Comparison of ENCODE assay signal across 21 cellular contexts in the genomic region with DNA sequence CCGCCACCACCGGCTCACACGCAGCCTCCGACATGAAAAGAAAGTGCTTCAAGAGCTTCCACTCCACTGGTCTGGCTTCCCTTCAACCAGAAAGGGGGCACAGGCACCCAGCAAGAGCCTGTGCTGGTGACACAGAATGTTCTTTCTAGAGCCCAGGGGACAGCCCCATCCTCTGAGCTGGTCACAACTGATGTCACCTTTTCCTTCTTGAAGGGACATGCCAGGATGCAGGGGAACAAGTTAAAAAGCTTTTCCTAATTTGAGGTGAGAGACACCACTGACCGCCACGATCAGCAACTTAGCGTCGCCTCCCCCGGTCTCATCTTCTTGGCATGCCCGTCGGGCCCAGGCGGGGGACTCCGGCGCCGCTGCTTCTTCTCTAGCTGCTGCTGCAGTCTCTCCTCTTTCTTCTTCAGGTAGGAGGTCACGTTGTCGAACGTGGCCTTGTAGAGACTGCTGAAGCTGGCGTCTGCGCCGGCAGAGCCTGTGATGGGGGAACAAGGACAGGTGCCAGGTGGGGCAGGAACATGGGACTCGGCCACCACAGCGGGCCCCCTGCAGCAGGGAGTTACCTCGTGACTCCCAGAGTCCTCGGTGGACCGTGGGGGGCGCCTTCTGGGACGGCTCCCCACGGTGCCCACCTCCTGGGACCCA. TPM values are rescaled to one million over a fixed set of nuclear protein-coding genes. Genes with fewer than 3 reads are reported as not detected.
DNase-seq lines count a peak whose midpoint lies in the region; ATAC-seq and TF ChIP-seq lines count a peak whose summit lies in the region.
"Had no signal": no experiment of that assay in that cellular context is flagged by ENCODE, and none has a peak within 500 bp of the region (broad histone marks: within the 10 kb centered on the region; RNA-seq: fewer than 3 reads in every experiment).

No MANE protein-coding gene starts in this region.

- TF ChIP-seq CTCF in endodermal cell (conservative IDR thresholded peaks at IDR 0.05), result no peak

- no peak overlapping the region for H3K4me3 ChIP-seq in H7 (ENCODE audit: insufficient read depth, low read depth, low read length)
- no peak overlapping the region for H3K4me3 ChIP-seq in endodermal cell (ENCODE audit: low read length)
- H3K4me3 ChIP-seq in CD4-positive, alpha-beta memory T cell (ENCODE audit: low read length in 2 of 2), result no peak overlapping the region
- H3K4me3 ChIP-seq: gastrocnemius medialis, pancreas, tibial nerve had no signal

- peak overlapping the region; percentile 52 for H3K27ac Mint-ChIP-seq in T-helper 2 cell treated with Interferon-gamma antibody and Interleukin-4, amounts not matched to agents 5 μg/mL and 100 μg/mL, for 36 hours
- peak overlapping the region; percentile 12 for H3K27ac Mint-ChIP-seq in endodermal cell
- H3K27ac Mint-ChIP-seq in CD4-positive, alpha-beta memory T cell, result no peak overlapping the region

- H3K4me1 ChIP-seq in endodermal cell (ENCODE audit: control insufficient read depth, insufficient read depth, low read length), result no peaks in the 10 kb centered on the region
- H3K4me1 ChIP-seq in CD4-positive, alpha-beta memory T cell (ENCODE audit: insufficient read depth, low read length), result no peaks in the 10 kb centered on the region
- H3K4me1 ChIP-seq: Caco-2, pancreas, tibial nerve had no signal

- WGBS in endodermal cell (ENCODE audit: insufficient coverage in 1 of 2, insufficient read length in 1 of 2), 2 experiments, result 96% methylated on average over 27 to 29 of the region's 29 CpGs

- H3K9me3 ChIP-seq in endodermal cell (ENCODE audit: control insufficient read depth, low read length), result no peaks in the 10 kb centered on the region
- H3K9me3 ChIP-seq in CD4-positive, alpha-beta memory T cell (ENCODE audit: control insufficient read depth in 1 of 2, low read length in 2 of 2), result no peaks in the 10 kb centered on the region
- H3K9me3 ChIP-seq: Caco-2, gastrocnemius medialis, pancreas, SK-N-SH, tibial nerve had no signal

- H3K27me3 ChIP-seq in H7 (ENCODE audit: control insufficient read depth, insufficient read depth, low read length), result no peaks in the 10 kb centered on the region
- no peaks in the 10 kb centered on the region for H3K27me3 ChIP-seq in endodermal cell (ENCODE audit: control insufficient read depth, insufficient read depth, low read length, poor library complexity, severe bottlenecking)
- no peaks in the 10 kb centered on the region for H3K27me3 ChIP-seq in CD4-positive, alpha-beta memory T cell (ENCODE audit: insufficient read depth, low read length)
- H3K27me3 ChIP-seq: gastrocnemius medialis, pancreas, tibial nerve had no signal

- no peak overlapping the region for H3K9ac ChIP-seq in endodermal cell (ENCODE audit: extremely low read depth, low read length, poor library complexity, severe bottlenecking)
- H3K9ac ChIP-seq: SK-N-SH had no signal

- peak; percentile 21 for ATAC-seq in sciatic nerve
- ATAC-seq: gastrocnemius medialis had no signal

- no peaks in the 10 kb centered on the region for H3K27me3 Mint-ChIP-seq in T-helper 2 cell treated with Interferon-gamma antibody and Interleukin-4, amounts not matched to agents 5 μg/mL and 100 μg/mL, for 36 hours (ENCODE audit: low read depth)
- no peaks in the 10 kb centered on the region for H3K27me3 Mint-ChIP-seq in endodermal cell (ENCODE audit: insufficient read depth)
- H3K27me3 Mint-ChIP-seq in CD4-positive, alpha-beta memory T cell, result no peaks in the 10 kb centered on the region

- no peaks in the 10 kb centered on the region for H3K4me1 Mint-ChIP-seq in T-helper 2 cell treated with Interferon-gamma antibody and Interleukin-4, amounts not matched to agents 5 μg/mL and 100 μg/mL, for 36 hours (ENCODE audit: low read depth)
- no peaks in the 10 kb centered on the region for H3K4me1 Mint-ChIP-seq in endodermal cell
- peaks cover 0 to 7% (median 2%) of the 10 kb centered on the region in 4 donors for H3K4me1 Mint-ChIP-seq in CD4-positive, alpha-beta memory T cell

- POLR2A ChIA-PET in CD4-positive, alpha-beta memory T cell (lab: Charles Lee; ENCODE audit: partially characterized antibody), result no interaction called here

- H3K36me3 Mint-ChIP-seq in T-helper 2 cell treated with Interferon-gamma antibody and Interleukin-4, amounts not matched to agents 5 μg/mL and 100 μg/mL, for 36 hours (ENCODE audit: low read depth), result peaks cover 36% of the 10 kb centered on the region
- peaks cover 88% of the 10 kb centered on the region for H3K36me3 Mint-ChIP-seq in endodermal cell (ENCODE audit: low read depth)
- H3K36me3 Mint-ChIP-seq in CD4-positive, alpha-beta memory T cell, result peaks cover 42 to 63% of the 10 kb centered on the region in 2 donors

- intact Hi-C loops in sciatic nerve (cut with DNase I), result no loop called here
- intact Hi-C loops in CD4-positive, alpha-beta memory T cell (cut with micrococcal nuclease), result no loop called here

- H3K4me3 Mint-ChIP-seq in T-helper 2 cell treated with Interferon-gamma antibody and Interleukin-4, amounts not matched to agents 5 μg/mL and 100 μg/mL, for 36 hours, result no peak overlapping the region
- no peak overlapping the region for H3K4me3 Mint-ChIP-seq in endodermal cell
- no peak overlapping the region for H3K4me3 Mint-ChIP-seq in CD4-positive, alpha-beta memory T cell

- no peaks in the 10 kb centered on the region for H3K9me3 Mint-ChIP-seq in T-helper 2 cell treated with Interferon-gamma antibody and Interleukin-4, amounts not matched to agents 5 μg/mL and 100 μg/mL, for 36 hours
- H3K9me3 Mint-ChIP-seq in endodermal cell, result no peaks in the 10 kb centered on the region
- H3K9me3 Mint-ChIP-seq in CD4-positive, alpha-beta memory T cell, result peaks cover 0 to 3% (median 0%) of the 10 kb centered on the region in 8 donors

- no peak for DNase-seq in T-helper 2 cell treated with Interferon-gamma antibody and Interleukin-4, amounts not matched to agents 5 μg/mL and 100 μg/mL, for 36 hours (ENCODE audit: low spot score)
- DNase-seq in T-helper 2 cell (no peak), H7 (peak; percentile 39), endodermal cell (no peak), sciatic nerve (ENCODE audit: low spot score) (no peak), NCI-H1694 (lab: John Stamatoyannopoulos, UW) (no peak), NCI-H345 (lab: John Stamatoyannopoulos, UW) (no peak)
- DNase-seq in CD4-positive, alpha-beta memory T cell, result no peak
- DNase-seq: activated T-cell treated with anti-CD3 and anti-CD28 coated beads for 4 hours, gastrocnemius medialis, mammary epithelial cell, NCI-H1417 treated with DMSO at 0.1 percent for 48 hours, NCI-H2081, NCI-H2227 treated with DMSO at 0.1 percent for 48 hours, NCI-H526 treated with DMSO at 0.1 percent for 48 hours had no signal

- CTCF ChIA-PET in CD4-positive, alpha-beta memory T cell (lab: Charles Lee; ENCODE audit: partially characterized antibody), result interaction anchor here (1.0 kb wide), 1 partner anchor 173 kb away, joined by 3 read pairs; no protein-coding TSS in a partner anchor

- H3K36me3 ChIP-seq in H7 (replicated peaks; ENCODE audit: control insufficient read depth, insufficient read depth, low read length), result peaks cover 53% of the 10 kb centered on the region
- H3K36me3 ChIP-seq in endodermal cell (ENCODE audit: control insufficient read depth, insufficient read depth, low read length), result peaks cover 84% of the 10 kb centered on the region
- H3K36me3 ChIP-seq in CD4-positive, alpha-beta memory T cell (ENCODE audit: insufficient read depth, low read length), result peaks cover 57% of the 10 kb centered on the region

- no peak overlapping the region for H3K27ac ChIP-seq in endodermal cell (ENCODE audit: low read depth, low read length)
- H3K27ac ChIP-seq in CD4-positive, alpha-beta memory T cell (ENCODE audit: low read depth, low read length), result no peak overlapping the region
- H3K27ac ChIP-seq: 22Rv1, C4-2B, gastrocnemius medialis, pancreas, tibial nerve had no signal

RNA-seq across cellular contexts. Expression of a gene that starts 29.5 kb away (rescaled TPM):
- total RNA-seq in H7 (2014; rRNA removed; shearing (Covaris generic)), result 12.9 and 15.3 TPM in 2 replicates
- 10 to 100 TPM; 26.7 to 33.5 TPM for total RNA-seq in endodermal cell
- polyA plus RNA-seq in endodermal cell (2013, experiment 1 of 2), result 9.5 TPM
- polyA plus RNA-seq in endodermal cell (2013, experiment 2 of 2), result 9.6 TPM
- 13.0 TPM for total RNA-seq in sciatic nerve
- total RNA-seq in CD4-positive, alpha-beta memory T cell, result 10 to 100 TPM; 23.5 to 27.5 TPM
- 10 to 100 TPM in 1 of 2 donors, 1 to 10 TPM in 1; 7.3 to 10.6 TPM for polyA plus RNA-seq in CD4-positive, alpha-beta memory T cell

RNA-seq across cellular contexts. Expression of a gene that starts 43.2 kb away (rescaled TPM):
- total RNA-seq in H7 (2014; rRNA removed; shearing (Covaris generic)), result 40.5 and 41.9 TPM in 2 replicates
- total RNA-seq in endodermal cell (10 to 100 TPM; 25.8 to 27.2 TPM), sciatic nerve (43.8 TPM)
- polyA plus RNA-seq in endodermal cell (2013, experiment 1 of 2), result 23.5 TPM
- 24.3 TPM for polyA plus RNA-seq in endodermal cell (2013, experiment 2 of 2)
- 10 to 100 TPM; 28.1 to 33.2 TPM for total RNA-seq in CD4-positive, alpha-beta memory T cell
- 10 to 100 TPM in 1 of 2 donors, 1 to 10 TPM in 1; 9.1 to 23.6 TPM for polyA plus RNA-seq in CD4-positive, alpha-beta memory T cell

Comparison
In these comparisons a context has a peak if more than half of its experiments do, and no peak if none do; other contexts are left out.
1. H3K27ac Mint-ChIP-seq: peak in T-helper 2 cell treated with Interferon-gamma antibody and Interleukin-4, amounts not matched to agents 5 μg/mL and 100 μg/mL, for 36 hours (single experiment) and endodermal cell (single experiment); none in CD4-positive, alpha-beta memory T cell (0 of 7).